In genomic region chr21:44714905-44715304, GRCh38 we compare ENCODE assay signal across 19 cellular contexts. TPM values are rescaled to one million over a fixed set of nuclear protein-coding genes. Genes with fewer than 3 reads are reported as not detected.
"Had no signal": no experiment of that assay in that cellular context is flagged by ENCODE, and none has a peak within 500 bp of the region (broad histone marks: within the 10 kb centered on the region; RNA-seq: fewer than 3 reads in every experiment).

No MANE protein-coding gene starts in this region.

- H3K27ac Mint-ChIP-seq: activated CD4-positive, alpha-beta T cell treated with anti-CD3 and anti-CD28 coated beads for 36 hours; naive thymus-derived CD4-positive, alpha-beta T cell had no signal

- H3K4me1 ChIP-seq: colonic mucosa had no signal

- H3K9me3 ChIP-seq: colonic mucosa, gastroesophageal sphincter, heart right ventricle, neutrophil, tibial nerve had no signal

- H3K4me3 ChIP-seq: colonic mucosa, gastroesophageal sphincter, heart right ventricle, skin epidermis, tibial nerve had no signal

- H3K4me3 Mint-ChIP-seq: activated CD4-positive, alpha-beta T cell treated with anti-CD3 and anti-CD28 coated beads for 36 hours; central memory CD8-positive, alpha-beta T cell had no signal

- DNase-seq: activated CD4-positive, alpha-beta T cell treated with anti-CD3 and anti-CD28 coated beads for 36 hours; activated CD4-positive, alpha-beta T cell treated with anti-CD3 and anti-CD28 coated beads, Interleukin-2, amount 50 U/mL, for 48 hours; activated naive CD4-positive, alpha-beta T cell treated with Interleukin-2 at 50 U/mL for 16 hours; brain microvascular endothelial cell; colonic mucosa; heart right ventricle; mesenchymal stem cell; naive thymus-derived CD4-positive, alpha-beta T cell; posterior cingulate gyrus; stimulated activated naive CD8-positive, alpha-beta T cell treated with anti-CD3 and anti-CD28 coated beads, Interleukin-15, Interleukin-2, amounts not matched to agents 100 U/mL and 50 U/mL, for 24 hours; T-helper 2 cell had no signal

- H3K36me3 ChIP-seq: brain microvascular endothelial cell, colonic mucosa, gastroesophageal sphincter, heart right ventricle, neutrophil, tibial nerve had no signal

- H3K9me3 Mint-ChIP-seq: central memory CD8-positive, alpha-beta T cell had no signal

- ATAC-seq: activated CD4-positive, alpha-beta T cell treated with anti-CD3 and anti-CD28 coated beads for 36 hours; esophagus mucosa; gastroesophageal sphincter; heart right ventricle; naive thymus-derived CD4-positive, alpha-beta T cell; stimulated activated naive CD8-positive, alpha-beta T cell treated with anti-CD3 and anti-CD28 coated beads, Interleukin-15, Interleukin-2, amounts not matched to agents 100 U/mL and 50 U/mL, for 24 hours had no signal

- H3K27ac ChIP-seq: brain microvascular endothelial cell, colonic mucosa, gastroesophageal sphincter, heart right ventricle, neutrophil, skin epidermis, tibial nerve had no signal

RNA-seq across cellular contexts. Expression of gene TSPEAR, which starts 3.5 kb away (rescaled TPM):
- total RNA-seq: activated CD4-positive, alpha-beta T cell treated with anti-CD3 and anti-CD28 coated beads for 36 hours; aorta; colonic mucosa; gastroesophageal sphincter; naive thymus-derived CD4-positive, alpha-beta T cell; tibial nerve had no signal
- polyA plus RNA-seq: aorta had no signal

RNA-seq across cellular contexts. Expression of gene KRTAP10-12, which starts 17.9 kb away (rescaled TPM):
- total RNA-seq: activated CD4-positive, alpha-beta T cell treated with anti-CD3 and anti-CD28 coated beads for 36 hours; aorta; colonic mucosa; esophagus mucosa; gastroesophageal sphincter; heart right ventricle; mucosa of gallbladder; naive thymus-derived CD4-positive, alpha-beta T cell; tibial nerve had no signal
- polyA plus RNA-seq: aorta; heart right ventricle; naive thymus-derived CD4-positive, alpha-beta T cell had no signal

RNA-seq across cellular contexts. Expression of gene KRTAP12-1, which starts 32.9 kb away (rescaled TPM):
- total RNA-seq: activated CD4-positive, alpha-beta T cell treated with anti-CD3 and anti-CD28 coated beads for 36 hours; aorta; colonic mucosa; esophagus mucosa; gastroesophageal sphincter; heart right ventricle; mucosa of gallbladder; naive thymus-derived CD4-positive, alpha-beta T cell; tibial nerve had no signal
- polyA plus RNA-seq: aorta; heart right ventricle; naive thymus-derived CD4-positive, alpha-beta T cell had no signal

RNA-seq across cellular contexts. Expression of gene KRTAP12-2, which starts 48.2 kb away (rescaled TPM):
- total RNA-seq: activated CD4-positive, alpha-beta T cell treated with anti-CD3 and anti-CD28 coated beads for 36 hours; aorta; colonic mucosa; esophagus mucosa; gastroesophageal sphincter; heart right ventricle; mucosa of gallbladder; naive thymus-derived CD4-positive, alpha-beta T cell; tibial nerve had no signal
- polyA plus RNA-seq: aorta; heart right ventricle; naive thymus-derived CD4-positive, alpha-beta T cell had no signal

RNA-seq across cellular contexts. Expression of gene KRTAP12-3, which starts 57.2 kb away (rescaled TPM):
- total RNA-seq: activated CD4-positive, alpha-beta T cell treated with anti-CD3 and anti-CD28 coated beads for 36 hours; aorta; colonic mucosa; esophagus mucosa; gastroesophageal sphincter; heart right ventricle; mucosa of gallbladder; tibial nerve had no signal
- polyA plus RNA-seq: aorta; heart right ventricle; naive thymus-derived CD4-positive, alpha-beta T cell had no signal
